16 cellular contexts compared by ENCODE assay signal in genomic region chr2:73977466-73977865, GRCh38.
"Had no signal": no experiment of that assay in that cellular context is flagged by ENCODE, and none has a peak within 500 bp of the region (broad histone marks: within the 10 kb centered on the region; RNA-seq: fewer than 3 reads in every experiment).

No MANE protein-coding gene starts in this region.

- H3K27ac Mint-ChIP-seq: nephron, WTC11 had no signal

- H3K4me3 Mint-ChIP-seq: immature natural killer cell, nephron, WTC11 had no signal

- H3K36me3 ChIP-seq: heart left ventricle, spleen had no signal

- H3K9me3 Mint-ChIP-seq: activated naive CD4-positive, alpha-beta T cell treated with anti-CD3 and anti-CD28 coated beads, Interleukin-2, amount 50 U/mL, for 72 hours; nephron; WTC11 had no signal

- ATAC-seq: activated naive CD4-positive, alpha-beta T cell treated with anti-CD3 and anti-CD28 coated beads, Interleukin-2, amount 50 U/mL, for 72 hours; heart left ventricle; sciatic nerve; WTC11 had no signal

- H3K27me3 ChIP-seq: heart left ventricle had no signal

- H3K36me3 Mint-ChIP-seq: activated naive CD4-positive, alpha-beta T cell treated with anti-CD3 and anti-CD28 coated beads, Interleukin-2, amount 50 U/mL, for 72 hours; immature natural killer cell; WTC11 had no signal

- FAIRE-seq: frontal cortex, TTC549 had no signal

- H3K27ac ChIP-seq: epithelial cell of prostate, heart left ventricle, spleen had no signal

- H3K4me3 ChIP-seq: heart left ventricle, spleen had no signal

- DNase-seq: activated CD4-positive, alpha-beta T cell treated with anti-CD3 and anti-CD28 coated beads, Interleukin-2, amount 50 U/mL, for 1 hour; activated effector memory CD4-positive, alpha-beta T cell treated with Interleukin-2 at 50 U/mL for 16 hours; anterior cingulate cortex; cortex of kidney; effector memory CD4-positive, alpha-beta T cell; heart left ventricle; immature natural killer cell; mesendoderm; spleen had no signal

- H3K9me3 ChIP-seq: heart left ventricle, spleen had no signal
